In the genomic region with DNA sequence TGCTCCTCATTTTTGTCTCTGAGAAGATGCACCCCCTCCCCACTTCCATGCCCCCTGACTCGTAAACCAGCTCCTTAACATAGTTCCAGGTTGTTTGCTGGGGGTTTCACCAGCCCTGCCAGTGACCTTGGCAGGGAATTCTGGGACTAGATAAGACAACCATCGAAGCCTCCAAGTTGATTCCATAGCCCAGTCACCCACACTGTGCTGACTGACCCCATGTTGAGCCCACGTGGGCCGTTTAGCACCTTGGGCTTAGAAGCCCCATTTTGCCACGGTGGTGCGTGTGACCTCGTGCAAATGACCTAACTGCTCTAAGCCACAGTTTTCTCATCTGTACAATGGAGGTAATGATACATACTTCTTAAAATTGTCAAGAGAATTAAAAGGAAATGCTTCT, we compare ENCODE assay signal across 25 cellular contexts.
"Had no signal": no experiment of that assay in that cellular context is flagged by ENCODE, and none has a peak within 500 bp of the region (broad histone marks: within the 10 kb centered on the region; RNA-seq: fewer than 3 reads in every experiment).

No MANE protein-coding gene starts in this region.

- H3K27ac Mint-ChIP-seq: mesothelial cell of epicardium; naive B cell; natural killer cell; nephron progenitor cell; progenitor cell of endocrine pancreas; stimulated activated effector memory CD8-positive, alpha-beta T cell treated with anti-CD3 and anti-CD28 coated beads, Interleukin-12 subunit alpha, Interleukin-12 subunit beta, amount 100 ng/mL, for 72 hours; stimulated activated naive CD8-positive, alpha-beta T cell treated with anti-CD3 and anti-CD28 coated beads, Interleukin-15, Interleukin-2, amounts not matched to agents 100 ng/mL and 50 ng/mL, for 24 hours had no signal

- H3K27me3 ChIP-seq: left lung, ovary, sigmoid colon, spleen, suprapubic skin, tibial artery, upper lobe of right lung had no signal

- H3K4me1 Mint-ChIP-seq: nephron progenitor cell; stimulated activated effector memory CD8-positive, alpha-beta T cell treated with anti-CD3 and anti-CD28 coated beads, Interleukin-12 subunit alpha, Interleukin-12 subunit beta, amount 100 ng/mL, for 72 hours had no signal

- H3K9me3 Mint-ChIP-seq: stimulated activated naive CD8-positive, alpha-beta T cell treated with anti-CD3 and anti-CD28 coated beads, Interleukin-15, Interleukin-2, amounts not matched to agents 100 ng/mL and 50 ng/mL, for 24 hours had no signal

- H3K9me3 ChIP-seq: left lung, ovary, sigmoid colon, spleen, suprapubic skin, thoracic aorta, tibial artery, upper lobe of right lung had no signal

- H3K4me3 ChIP-seq: left lung, lung, ovary, sigmoid colon, spleen, suprapubic skin, thoracic aorta, tibial artery, upper lobe of right lung had no signal

- DNase-seq: hippocampal formation; left colon; left lung; mesendoderm; naive B cell; natural killer cell; nephron progenitor cell; ovary; sigmoid colon; small intestine; spleen; stimulated activated CD4-positive, alpha-beta T cell treated with anti-CD3 and anti-CD28 coated beads, Interleukin-4, amount 100 ng/mL, for 24 hours; stimulated activated naive CD4-positive, alpha-beta T cell; trophoblast cell; upper lobe of right lung had no signal

- H3K36me3 ChIP-seq: ovary, thoracic aorta, tibial artery, upper lobe of right lung had no signal

- H3K4me3 Mint-ChIP-seq: mesothelial cell of epicardium; naive B cell; natural killer cell; nephron progenitor cell; stimulated activated effector memory CD8-positive, alpha-beta T cell treated with anti-CD3 and anti-CD28 coated beads, Interleukin-12 subunit alpha, Interleukin-12 subunit beta, amount 100 ng/mL, for 72 hours; stimulated activated naive CD8-positive, alpha-beta T cell treated with anti-CD3 and anti-CD28 coated beads, Interleukin-15, Interleukin-2, amounts not matched to agents 100 ng/mL and 50 ng/mL, for 24 hours had no signal

- H3K27ac ChIP-seq: left lung, ovary, sigmoid colon, spleen, suprapubic skin, thoracic aorta, tibial artery, upper lobe of right lung had no signal

- ATAC-seq: left colon; left lung; natural killer cell; stimulated activated effector memory CD8-positive, alpha-beta T cell treated with anti-CD3 and anti-CD28 coated beads, Interleukin-12 subunit alpha, Interleukin-12 subunit beta, amount 100 ng/mL, for 72 hours; upper lobe of right lung had no signal

- H3K27me3 Mint-ChIP-seq: naive B cell; progenitor cell of endocrine pancreas; stimulated activated naive CD8-positive, alpha-beta T cell treated with anti-CD3 and anti-CD28 coated beads, Interleukin-15, Interleukin-2, amounts not matched to agents 100 ng/mL and 50 ng/mL, for 24 hours had no signal

- FAIRE-seq: keratinocyte, small intestine, urothelium cell line had no signal

- H3K4me1 ChIP-seq: left lung, upper lobe of right lung had no signal
